Comparison of ENCODE assay signal across 13 cellular contexts in genomic region chr4:1903035-1903434, GRCh38.
"Had no signal": no experiment of that assay in that cellular context is flagged by ENCODE, and none has a peak within 500 bp of the region (broad histone marks: within the 10 kb centered on the region; RNA-seq: fewer than 3 reads in every experiment).

No MANE protein-coding gene starts in this region.

- H3K9me3 ChIP-seq: sigmoid colon had no signal

- ATAC-seq: activated T-cell treated with anti-CD3 and anti-CD28 coated beads, Interleukin-2, amount 50 U/mL, for 72 hours; esophagus mucosa; left lobe of liver had no signal

- H3K9ac ChIP-seq: neural progenitor cell had no signal

- H3K27ac Mint-ChIP-seq: activated naive CD4-positive, alpha-beta T cell treated with anti-CD3 and anti-CD28 coated beads, Interleukin-2, amount 50 U/mL, for 24 hours; activated T-cell treated with anti-CD3 and anti-CD28 coated beads, Interleukin-2, amount 50 U/mL, for 72 hours; neural progenitor cell; type B pancreatic cell had no signal

- H3K9me3 Mint-ChIP-seq: activated naive CD4-positive, alpha-beta T cell treated with anti-CD3 and anti-CD28 coated beads, Interleukin-2, amount 50 U/mL, for 24 hours; activated T-cell treated with anti-CD3 and anti-CD28 coated beads, Interleukin-2, amount 50 U/mL, for 72 hours; naive B cell; neural progenitor cell; type B pancreatic cell had no signal

- H2AFZ ChIP-seq: neural progenitor cell had no signal

- H3K4me3 ChIP-seq: neural progenitor cell, sigmoid colon had no signal

- H3K36me3 ChIP-seq: neural progenitor cell had no signal

- DNase-seq: activated CD4-positive, alpha-beta T cell treated with anti-CD3 and anti-CD28 coated beads, Interleukin-2, amount 50 U/mL, for 4 hours; activated T-cell treated with anti-CD3 and anti-CD28 coated beads, Interleukin-2, amount 50 U/mL, for 72 hours; amniotic stem cell; hippocampal formation; naive B cell; sigmoid colon; stimulated activated CD4-positive, alpha-beta T cell treated with anti-CD3 and anti-CD28 coated beads, Interleukin-4, amount 100 ng/mL, for 1 hour; stimulated activated naive CD4-positive, alpha-beta T cell treated with Interleukin-2 at 50 U/mL for 16 hours had no signal

- H3K4me1 ChIP-seq: sigmoid colon had no signal

- H3K4me3 Mint-ChIP-seq: activated naive CD4-positive, alpha-beta T cell treated with anti-CD3 and anti-CD28 coated beads, Interleukin-2, amount 50 U/mL, for 24 hours; activated T-cell treated with anti-CD3 and anti-CD28 coated beads, Interleukin-2, amount 50 U/mL, for 72 hours; neural progenitor cell; type B pancreatic cell had no signal

- H3K27me3 ChIP-seq: neural progenitor cell, sigmoid colon had no signal

- H3K4me2 ChIP-seq: neural progenitor cell had no signal

- H3K27me3 Mint-ChIP-seq: activated naive CD4-positive, alpha-beta T cell treated with anti-CD3 and anti-CD28 coated beads, Interleukin-2, amount 50 U/mL, for 24 hours; naive B cell; type B pancreatic cell had no signal

- H3K27ac ChIP-seq: neural progenitor cell, sigmoid colon had no signal
